ENCODE assay signal across 16 cellular contexts in the genomic region with DNA sequence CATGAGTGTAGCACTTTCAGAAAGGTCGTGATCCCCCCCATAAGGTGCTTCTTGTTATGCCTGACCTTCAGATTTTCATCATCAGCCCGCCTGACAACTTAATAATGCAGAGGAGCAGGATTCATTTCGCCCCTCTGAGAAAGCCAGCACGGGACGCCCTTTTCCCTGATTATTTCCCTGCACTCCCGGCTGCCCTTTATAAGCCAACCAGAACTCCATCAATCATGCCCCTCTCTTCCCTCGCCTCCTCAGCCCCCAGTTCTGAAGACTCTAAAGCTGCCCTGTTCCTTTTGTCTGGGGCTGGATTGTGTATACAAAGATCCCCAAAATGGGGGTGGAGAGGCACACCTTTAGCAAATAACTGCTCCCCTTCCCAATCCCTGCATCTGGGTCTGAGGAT.
"Had no signal": no experiment of that assay in that cellular context is flagged by ENCODE, and none has a peak within 500 bp of the region (broad histone marks: within the 10 kb centered on the region; RNA-seq: fewer than 3 reads in every experiment).

No MANE protein-coding gene starts in this region.

- DNase-seq: activated B cell treated with CpG ODN at 0.5 μM for 24 hours; activated CD4-positive, alpha-beta T cell treated with anti-CD3 and anti-CD28 coated beads, Interleukin-2, amount 10 ng/mL, durations not matched to agents 7 days and 5 days; activated naive CD4-positive, alpha-beta T cell treated with anti-CD3 and anti-CD28 coated beads for 36 hours; activated T-cell treated with anti-CD3 and anti-CD28 coated beads for 4 hours; effector memory CD8-positive, alpha-beta T cell; hypothalamus; pancreas; T-helper 17 cell; tibial artery had no signal

- H3K27me3 ChIP-seq: tibial artery had no signal

- H3K27ac ChIP-seq: epithelial cell of prostate, pancreas, tibial artery had no signal

- H3K4me3 ChIP-seq: pancreas, smooth muscle cell, tibial artery had no signal

- ATAC-seq: activated T-helper 17 cell treated with anti-CD3 and anti-CD28 coated beads, Interleukin-2, amount 50 U/mL, for 72 hours; effector memory CD8-positive, alpha-beta T cell; natural killer cell treated with Interleukin-12 subunit alpha and Interleukin-12 subunit beta and Interleukin-15 and Interleukin-18, amount 100 ng/mL, for 72 hours; pancreas; stimulated activated effector memory CD8-positive, alpha-beta T cell treated with anti-CD3 and anti-CD28 coated beads, Interleukin-12 subunit alpha, Interleukin-12 subunit beta, amount 100 ng/mL, for 72 hours; T-helper 17 cell had no signal

- H3K4me1 ChIP-seq: pancreas had no signal

- H3K36me3 ChIP-seq: pancreas, tibial artery had no signal

- H3K4me2 ChIP-seq: smooth muscle cell had no signal

- H3K4me3 Mint-ChIP-seq: activated B cell treated with CpG ODN at 0.5 μM for 24 hours; activated CD4-positive, alpha-beta T cell treated with anti-CD3 and anti-CD28 coated beads, Interleukin-2, amount 10 ng/mL, durations not matched to agents 7 days and 5 days; activated naive CD4-positive, alpha-beta T cell treated with anti-CD3 and anti-CD28 coated beads for 36 hours; activated T-helper 17 cell treated with anti-CD3 and anti-CD28 coated beads, Interleukin-2, amount 50 U/mL, for 72 hours; dendritic cell treated with granulocyte-macrophage colony-stimulating factor and Interleukin-4, amounts not matched to agents 40 ng/mL and 50 ng/mL, for 4 days; T-helper 17 cell had no signal

- H3K4me1 Mint-ChIP-seq: activated B cell treated with CpG ODN at 0.5 μM for 24 hours; activated T-helper 17 cell treated with anti-CD3 and anti-CD28 coated beads, Interleukin-2, amount 50 U/mL, for 72 hours; central memory CD8-positive, alpha-beta T cell; stimulated activated effector memory CD8-positive, alpha-beta T cell treated with anti-CD3 and anti-CD28 coated beads, Interleukin-12 subunit alpha, Interleukin-12 subunit beta, amount 100 ng/mL, for 72 hours; T-helper 17 cell had no signal

- H3K27me3 Mint-ChIP-seq: activated B cell treated with CpG ODN at 0.5 μM for 24 hours; activated T-helper 17 cell treated with anti-CD3 and anti-CD28 coated beads, Interleukin-2, amount 50 U/mL, for 72 hours; central memory CD8-positive, alpha-beta T cell; dendritic cell treated with granulocyte-macrophage colony-stimulating factor and Interleukin-4, amounts not matched to agents 40 ng/mL and 50 ng/mL, for 4 days; effector memory CD8-positive, alpha-beta T cell; T-helper 17 cell had no signal

- H3K9me3 Mint-ChIP-seq: activated CD4-positive, alpha-beta T cell treated with anti-CD3 and anti-CD28 coated beads, Interleukin-2, amount 10 ng/mL, durations not matched to agents 7 days and 5 days; activated naive CD4-positive, alpha-beta T cell treated with anti-CD3 and anti-CD28 coated beads for 36 hours; activated T-helper 17 cell treated with anti-CD3 and anti-CD28 coated beads, Interleukin-2, amount 50 U/mL, for 72 hours; central memory CD8-positive, alpha-beta T cell; dendritic cell treated with granulocyte-macrophage colony-stimulating factor and Interleukin-4, amounts not matched to agents 40 ng/mL and 50 ng/mL, for 4 days; effector memory CD8-positive, alpha-beta T cell; natural killer cell treated with Interleukin-12 subunit alpha and Interleukin-12 subunit beta and Interleukin-15 and Interleukin-18, amount 100 ng/mL, for 72 hours had no signal

- H3K9me3 ChIP-seq: pancreas, tibial artery had no signal

- H3K27ac Mint-ChIP-seq: activated B cell treated with CpG ODN at 0.5 μM for 24 hours; activated CD4-positive, alpha-beta T cell treated with anti-CD3 and anti-CD28 coated beads, Interleukin-2, amount 10 ng/mL, durations not matched to agents 7 days and 5 days; activated naive CD4-positive, alpha-beta T cell treated with anti-CD3 and anti-CD28 coated beads for 36 hours; activated T-helper 17 cell treated with anti-CD3 and anti-CD28 coated beads, Interleukin-2, amount 50 U/mL, for 72 hours; dendritic cell treated with granulocyte-macrophage colony-stimulating factor and Interleukin-4, amounts not matched to agents 40 ng/mL and 50 ng/mL, for 4 days; effector memory CD8-positive, alpha-beta T cell; stimulated activated effector memory CD8-positive, alpha-beta T cell treated with anti-CD3 and anti-CD28 coated beads, Interleukin-12 subunit alpha, Interleukin-12 subunit beta, amount 100 ng/mL, for 72 hours; T-helper 17 cell had no signal
